In genomic region chr2:30235008-30235655, GRCh38 we compare ENCODE assay signal across 10 cellular contexts. TPM values are rescaled to one million over a fixed set of nuclear protein-coding genes. Genes with fewer than 3 reads are reported as not detected.
DNase-seq lines count a peak whose midpoint lies in the region; ATAC-seq and TF ChIP-seq lines count a peak whose summit lies in the region.
"Had no signal": no experiment of that assay in that cellular context is flagged by ENCODE, and none has a peak within 500 bp of the region (broad histone marks: within the 10 kb centered on the region; RNA-seq: fewer than 3 reads in every experiment).

No MANE protein-coding gene starts in this region.

- peaks cover 44% of the 10 kb centered on the region for H3K79me2 ChIP-seq in DND-41 (ENCODE audit: insufficient read depth, low read length)

- peaks cover 43% of the 10 kb centered on the region for H3K4me1 ChIP-seq in DND-41 (ENCODE audit: insufficient read depth, low read length)

- ATAC-seq in DND-41 (ENCODE audit: insufficient read depth, low read depth) (no peak), HG02938 (IDR thresholded peaks at IDR 0.05; ENCODE audit: unreplicated experiment) (no peak), GM21619 (IDR thresholded peaks at IDR 0.05; ENCODE audit: unreplicated experiment) (no peak)
- peak; percentile 14 for ATAC-seq in activated CD8-positive, alpha-beta T cell treated with anti-CD3 and anti-CD28 coated beads, Interleukin-2, amount 10 ng/mL, durations not matched to agents 7 days and 5 days
- ATAC-seq in effector memory CD8-positive, alpha-beta T cell (replicated peaks), result no peak

- no peak overlapping the region for H3K27ac ChIP-seq in DND-41 (ENCODE audit: low read length)

- peaks cover 63% of the 10 kb centered on the region for H3K36me3 Mint-ChIP-seq in activated CD8-positive, alpha-beta T cell treated with anti-CD3 and anti-CD28 coated beads, Interleukin-2, amount 10 ng/mL, durations not matched to agents 7 days and 5 days (ENCODE audit: low read depth)
- H3K36me3 Mint-ChIP-seq in effector memory CD8-positive, alpha-beta T cell (ENCODE audit: insufficient read depth), result peaks cover 82% of the 10 kb centered on the region

- POLR2A ChIA-PET in activated CD8-positive, alpha-beta T cell treated with anti-CD3 and anti-CD28 coated beads, Interleukin-2, amount 10 ng/mL, durations not matched to agents 7 days and 5 days (lab: Charles Lee), result interaction anchor here (0.6 to 3.7 kb wide), 7 partner anchors 9 to 291 kb away, joined by 3 to 13 read pairs (median 6); partner anchors contain the start of gene YPEL5

- CTCF ChIA-PET in activated CD8-positive, alpha-beta T cell treated with anti-CD3 and anti-CD28 coated beads, Interleukin-2, amount 10 ng/mL, durations not matched to agents 7 days and 5 days (lab: Charles Lee), result interaction anchor here (0.7 to 18.8 kb wide), 8 partner anchors 8 to 476 kb away, joined by 3 to 268 read pairs (median 64); partner anchors contain the start of gene LBH

- H3K4me1 Mint-ChIP-seq in activated CD8-positive, alpha-beta T cell treated with anti-CD3 and anti-CD28 coated beads, Interleukin-2, amount 10 ng/mL, durations not matched to agents 7 days and 5 days (ENCODE audit: low read depth), result peaks cover 78% of the 10 kb centered on the region
- peaks cover 75 to 76% of the 10 kb centered on the region in 2 donors for H3K4me1 Mint-ChIP-seq in effector memory CD8-positive, alpha-beta T cell (ENCODE audit: low read depth in 2 of 2)

- no peaks in the 10 kb centered on the region for H3K27me3 ChIP-seq in DND-41 (ENCODE audit: insufficient read depth, low read length, poor library complexity)

- peak overlapping the region; percentile 82 for H3K27ac Mint-ChIP-seq in activated CD8-positive, alpha-beta T cell treated with anti-CD3 and anti-CD28 coated beads, Interleukin-2, amount 10 ng/mL, durations not matched to agents 7 days and 5 days
- H3K27ac Mint-ChIP-seq in effector memory CD8-positive, alpha-beta T cell, result peak overlapping the region; percentile 91 to 97

- H3K4me3 Mint-ChIP-seq in activated CD8-positive, alpha-beta T cell treated with anti-CD3 and anti-CD28 coated beads, Interleukin-2, amount 10 ng/mL, durations not matched to agents 7 days and 5 days, result peak overlapping the region; percentile 73
- peak overlapping the region; percentile 89 to 93 for H3K4me3 Mint-ChIP-seq in effector memory CD8-positive, alpha-beta T cell

- H3K9me3 Mint-ChIP-seq in activated CD8-positive, alpha-beta T cell treated with anti-CD3 and anti-CD28 coated beads, Interleukin-2, amount 10 ng/mL, durations not matched to agents 7 days and 5 days (ENCODE audit: insufficient read depth), result peaks cover 5% of the 10 kb centered on the region
- no peaks in the 10 kb centered on the region for H3K9me3 Mint-ChIP-seq in effector memory CD8-positive, alpha-beta T cell

- peaks cover 4% of the 10 kb centered on the region for H3K27me3 Mint-ChIP-seq in activated CD8-positive, alpha-beta T cell treated with anti-CD3 and anti-CD28 coated beads, Interleukin-2, amount 10 ng/mL, durations not matched to agents 7 days and 5 days (ENCODE audit: low read depth)
- H3K27me3 Mint-ChIP-seq in effector memory CD8-positive, alpha-beta T cell, result no peaks in the 10 kb centered on the region

- H3K9me3 ChIP-seq in DND-41 (ENCODE audit: insufficient read depth, low read length, severe bottlenecking), result no peaks in the 10 kb centered on the region

- peak overlapping the region; percentile 76; the same call in 1 of the 2 replicates for H3K4me2 ChIP-seq in DND-41 (ENCODE audit: insufficient read depth, low read length)

- DNase-seq in DND-41 (no peak), NCI-H187 (lab: John Stamatoyannopoulos, UW) (no peak), hypothalamus (lab: John Stamatoyannopoulos, UW) (no peak)
- DNase-seq in activated CD8-positive, alpha-beta T cell treated with anti-CD3 and anti-CD28 coated beads, Interleukin-2, amount 10 ng/mL, durations not matched to agents 7 days and 5 days, result peak; percentile 74
- DNase-seq in effector memory CD8-positive, alpha-beta T cell, result peak in 1 of 3 experiments; percentile 45
- DNase-seq in stimulated activated CD4-positive, alpha-beta T cell treated with anti-CD3 and anti-CD28 coated beads, Interleukin-2, amount 100 ng/mL, for 24 hours, result peak; percentile 68 to 71
- DNase-seq: H7, NCI-H1048 had no signal

- H4K20me1 ChIP-seq in DND-41 (ENCODE audit: insufficient read depth, low read length), result peaks cover 34% of the 10 kb centered on the region; the same call in 1 of the 2 replicates

- H3K36me3 ChIP-seq in DND-41 (ENCODE audit: insufficient read depth, low read length), result peaks cover 57% of the 10 kb centered on the region

- TF ChIP-seq CTCF in DND-41 (IDR thresholded peaks at IDR 0.05; ENCODE audit: borderline replicate concordance, extremely low read depth, low read length, poor library complexity, severe bottlenecking), result no peak

- no peak overlapping the region for H3K9ac ChIP-seq in DND-41 (ENCODE audit: low read depth, low read length)

- no peak overlapping the region for H3K4me3 ChIP-seq in DND-41 (ENCODE audit: low read depth in 1 of 2, low read length in 2 of 2)

- H2AFZ ChIP-seq in DND-41 (ENCODE audit: low read depth, low read length), result no peak overlapping the region

RNA-seq across cellular contexts. Expression of gene LBH, which starts 3.8 kb away (rescaled TPM):
- 100 to 1,000 TPM in 1 of 2 experiments, 10 to 100 TPM in 1; 97.0 to 100 TPM for total RNA-seq in activated CD8-positive, alpha-beta T cell treated with anti-CD3 and anti-CD28 coated beads, Interleukin-2, amount 10 ng/mL, durations not matched to agents 7 days and 5 days

Comparison
In these comparisons a context has a peak if more than half of its experiments do, and no peak if none do; other contexts are left out.
1. DNase-seq: peak in activated CD8-positive, alpha-beta T cell treated with anti-CD3 and anti-CD28 coated beads, Interleukin-2, amount 10 ng/mL, durations not matched to agents 7 days and 5 days (single experiment) and stimulated activated CD4-positive, alpha-beta T cell treated with anti-CD3 and anti-CD28 coated beads, Interleukin-2, amount 100 ng/mL, for 24 hours (2 of 2); none in DND-41 (single experiment), NCI-H187 (0 of 2) and hypothalamus (0 of 51).